ENCODE assay signal across 40 cellular contexts in genomic region chr10:94760586-94761178, GRCh38. TPM values are rescaled to one million over a fixed set of nuclear protein-coding genes. Genes with fewer than 3 reads are reported as not detected.
"Had no signal": no experiment of that assay in that cellular context is flagged by ENCODE, and none has a peak within 500 bp of the region (broad histone marks: within the 10 kb centered on the region; RNA-seq: fewer than 3 reads in every experiment).

No MANE protein-coding gene starts in this region.

- H3K36me3 Mint-ChIP-seq: activated CD4-positive, alpha-beta memory T cell treated with anti-CD3 and anti-CD28 coated beads for 36 hours; activated naive CD4-positive, alpha-beta T cell treated with anti-CD3 and anti-CD28 coated beads, Interleukin-2, amount 10 ng/mL, durations not matched to agents 7 days and 5 days; activated naive CD4-positive, alpha-beta T cell treated with anti-CD3 and anti-CD28 coated beads, Interleukin-2, amount 50 U/mL, for 24 hours; activated naive CD8-positive, alpha-beta T cell; activated naive CD8-positive, alpha-beta T cell treated with anti-CD3 and anti-CD28 coated beads, Interleukin-2, amount 10 ng/mL, durations not matched to agents 7 days and 5 days had no signal

- H3K9me3 Mint-ChIP-seq: activated CD4-positive, alpha-beta memory T cell treated with anti-CD3 and anti-CD28 coated beads for 36 hours; activated T-cell treated with anti-CD3 and anti-CD28 coated beads, Interleukin-2, amount 50 U/mL, for 4 hours; activated T-helper 17 cell treated with anti-CD3 and anti-CD28 coated beads, Interleukin-2, amount 50 U/mL, for 72 hours; T-helper 2 cell treated with Interferon-gamma antibody and Interleukin-4, amounts not matched to agents 5 μg/mL and 100 μg/mL, for 36 hours had no signal

- H3K4me3 ChIP-seq: body of pancreas, breast epithelium had no signal

- H3K27me3 ChIP-seq: body of pancreas, brain microvascular endothelial cell, breast epithelium had no signal

- H3K4me3 Mint-ChIP-seq: activated B cell treated with CpG ODN at 0.5 μM for 24 hours; activated CD4-positive, alpha-beta memory T cell treated with anti-CD3 and anti-CD28 coated beads for 36 hours; activated CD4-positive, alpha-beta T cell treated with anti-CD3 and anti-CD28 coated beads, Interleukin-2, amount 10 ng/mL, durations not matched to agents 24 days and 14 days; activated CD8-positive, alpha-beta T cell treated with anti-CD3 and anti-CD28 coated beads for 36 hours; activated naive CD4-positive, alpha-beta T cell treated with anti-CD3 and anti-CD28 coated beads, Interleukin-2, amount 10 ng/mL, durations not matched to agents 7 days and 5 days; activated naive CD4-positive, alpha-beta T cell treated with anti-CD3 and anti-CD28 coated beads, Interleukin-2, amount 50 U/mL, for 24 hours; activated naive CD8-positive, alpha-beta T cell; activated naive CD8-positive, alpha-beta T cell treated with anti-CD3 and anti-CD28 coated beads, Interleukin-2, amount 10 ng/mL, durations not matched to agents 7 days and 5 days; activated naive CD8-positive, alpha-beta T cell treated with anti-CD3 and anti-CD28 coated beads, Interleukin-2, amount 50 U/mL, for 24 hours; activated T-cell treated with anti-CD3 and anti-CD28 coated beads, Interleukin-2, amount 50 U/mL, for 4 hours; activated T-cell treated with anti-CD3 and anti-CD28 coated beads, Interleukin-2, amount 50 U/mL, for 72 hours; activated T-helper 1 cell treated with anti-CD3 and anti-CD28 coated beads, Interleukin-12 subunit alpha, Interleukin-12 subunit beta, Interleukin-2, Interleukin-4 antibody, amounts not matched to agents 30 ng/mL and 10 ng/mL and 1 ng/mL, durations not matched to agents 14 hours and 24 hours and 36 hours; activated T-helper 17 cell treated with anti-CD3 and anti-CD28 coated beads, Interleukin-2, amount 50 U/mL, for 72 hours; T-helper 1 cell treated with Interleukin-12 subunit alpha and Interleukin-12 subunit beta and Interleukin-4 antibody, amounts not matched to agents 30 μg/mL and 1 μg/mL, for 36 hours; T-helper 2 cell treated with Interferon-gamma antibody and Interleukin-4, amounts not matched to agents 5 μg/mL and 100 μg/mL, for 36 hours had no signal

- H3K4me1 Mint-ChIP-seq: activated B cell treated with CpG ODN at 0.5 μM for 24 hours; activated CD4-positive, alpha-beta T cell treated with anti-CD3 and anti-CD28 coated beads, Interleukin-2, amount 10 ng/mL, durations not matched to agents 24 days and 14 days; activated naive CD4-positive, alpha-beta T cell treated with anti-CD3 and anti-CD28 coated beads, Interleukin-2, amount 10 ng/mL, durations not matched to agents 7 days and 5 days; activated naive CD4-positive, alpha-beta T cell treated with anti-CD3 and anti-CD28 coated beads, Interleukin-2, amount 50 U/mL, for 24 hours; activated naive CD8-positive, alpha-beta T cell treated with anti-CD3 and anti-CD28 coated beads, Interleukin-2, amount 10 ng/mL, durations not matched to agents 7 days and 5 days; activated naive CD8-positive, alpha-beta T cell treated with anti-CD3 and anti-CD28 coated beads, Interleukin-2, amount 50 U/mL, for 24 hours; activated T-helper 17 cell treated with anti-CD3 and anti-CD28 coated beads, Interleukin-2, amount 50 U/mL, for 72 hours had no signal

- H3K27ac Mint-ChIP-seq: activated B cell treated with CpG ODN at 0.5 μM for 24 hours; activated CD4-positive, alpha-beta memory T cell treated with anti-CD3 and anti-CD28 coated beads for 36 hours; activated CD4-positive, alpha-beta T cell treated with anti-CD3 and anti-CD28 coated beads, Interleukin-2, amount 10 ng/mL, durations not matched to agents 24 days and 14 days; activated CD8-positive, alpha-beta T cell treated with anti-CD3 and anti-CD28 coated beads for 36 hours; activated naive CD4-positive, alpha-beta T cell treated with anti-CD3 and anti-CD28 coated beads, Interleukin-2, amount 10 ng/mL, durations not matched to agents 7 days and 5 days; activated naive CD4-positive, alpha-beta T cell treated with anti-CD3 and anti-CD28 coated beads, Interleukin-2, amount 50 U/mL, for 24 hours; activated naive CD8-positive, alpha-beta T cell; activated naive CD8-positive, alpha-beta T cell treated with anti-CD3 and anti-CD28 coated beads, Interleukin-2, amount 10 ng/mL, durations not matched to agents 7 days and 5 days; activated naive CD8-positive, alpha-beta T cell treated with anti-CD3 and anti-CD28 coated beads, Interleukin-2, amount 50 U/mL, for 24 hours; activated T-cell treated with anti-CD3 and anti-CD28 coated beads, Interleukin-2, amount 50 U/mL, for 72 hours; activated T-helper 1 cell treated with anti-CD3 and anti-CD28 coated beads, Interleukin-12 subunit alpha, Interleukin-12 subunit beta, Interleukin-2, Interleukin-4 antibody, amounts not matched to agents 30 ng/mL and 10 ng/mL and 1 ng/mL, durations not matched to agents 14 hours and 24 hours and 36 hours; activated T-helper 17 cell treated with anti-CD3 and anti-CD28 coated beads, Interleukin-2, amount 50 U/mL, for 72 hours; T-helper 1 cell treated with Interleukin-12 subunit alpha and Interleukin-12 subunit beta and Interleukin-4 antibody, amounts not matched to agents 30 μg/mL and 1 μg/mL, for 36 hours; T-helper 2 cell treated with Interferon-gamma antibody and Interleukin-4, amounts not matched to agents 5 μg/mL and 100 μg/mL, for 36 hours had no signal

- ATAC-seq: activated CD8-positive, alpha-beta T cell treated with anti-CD3 and anti-CD28 coated beads for 36 hours; activated naive CD8-positive, alpha-beta T cell treated with anti-CD3 and anti-CD28 coated beads, Interleukin-2, amount 50 U/mL, for 24 hours; activated T-cell treated with anti-CD3 and anti-CD28 coated beads, Interleukin-2, amount 50 U/mL, for 4 hours; activated T-cell treated with anti-CD3 and anti-CD28 coated beads, Interleukin-2, amount 50 U/mL, for 72 hours; activated T-helper 17 cell treated with anti-CD3 and anti-CD28 coated beads, Interleukin-2, amount 50 U/mL, for 72 hours; body of pancreas had no signal

- FAIRE-seq: astrocyte, TTC549 had no signal

- H3K27me3 Mint-ChIP-seq: activated B cell treated with CpG ODN at 0.5 μM for 24 hours; activated CD4-positive, alpha-beta memory T cell treated with anti-CD3 and anti-CD28 coated beads for 36 hours; activated CD4-positive, alpha-beta T cell treated with anti-CD3 and anti-CD28 coated beads, Interleukin-2, amount 10 ng/mL, durations not matched to agents 24 days and 14 days; activated CD8-positive, alpha-beta T cell treated with anti-CD3 and anti-CD28 coated beads for 36 hours; activated naive CD4-positive, alpha-beta T cell treated with anti-CD3 and anti-CD28 coated beads, Interleukin-2, amount 10 ng/mL, durations not matched to agents 7 days and 5 days; activated naive CD4-positive, alpha-beta T cell treated with anti-CD3 and anti-CD28 coated beads, Interleukin-2, amount 50 U/mL, for 24 hours; activated naive CD8-positive, alpha-beta T cell; activated naive CD8-positive, alpha-beta T cell treated with anti-CD3 and anti-CD28 coated beads, Interleukin-2, amount 10 ng/mL, durations not matched to agents 7 days and 5 days; activated naive CD8-positive, alpha-beta T cell treated with anti-CD3 and anti-CD28 coated beads, Interleukin-2, amount 50 U/mL, for 24 hours; activated T-helper 17 cell treated with anti-CD3 and anti-CD28 coated beads, Interleukin-2, amount 50 U/mL, for 72 hours had no signal

- H3K36me3 ChIP-seq: brain microvascular endothelial cell, breast epithelium had no signal

- H3K9me3 ChIP-seq: body of pancreas, breast epithelium had no signal

- H3K27ac ChIP-seq: body of pancreas, brain microvascular endothelial cell, breast epithelium, VCaP had no signal

- DNase-seq: activated B cell treated with CpG ODN at 0.5 μM for 24 hours; activated CD4-positive, alpha-beta memory T cell treated with anti-CD3 and anti-CD28 coated beads for 36 hours; activated CD4-positive, alpha-beta T cell treated with anti-CD3 and anti-CD28 coated beads for 4 hours; activated CD4-positive, alpha-beta T cell treated with anti-CD3 and anti-CD28 coated beads, Interleukin-2, amount 10 ng/mL, durations not matched to agents 24 days and 14 days; activated CD4-positive, alpha-beta T cell treated with anti-CD3 and anti-CD28 coated beads, Interleukin-2, amount 50 U/mL, for 1 hour; activated CD4-positive, alpha-beta T cell treated with anti-CD3 and anti-CD28 coated beads, Interleukin-2, amount 50 U/mL, for 4 hours; activated CD4-positive, CD25-positive, alpha-beta regulatory T cell treated with anti-CD3 and anti-CD28 coated beads, Interleukin-2, amount 50 U/mL, for 72 hours; activated CD8-positive, alpha-beta memory T cell treated with anti-CD3 and anti-CD28 coated beads, Interleukin-2, amount 50 U/mL, for 4 hours; activated CD8-positive, alpha-beta T cell treated with anti-CD3 and anti-CD28 coated beads for 36 hours; activated effector memory CD4-positive, alpha-beta T cell treated with anti-CD3 and anti-CD28 coated beads, Interleukin-2, amount 50 U/mL, for 16 hours; activated gamma-delta T cell treated with Interleukin-2 at 50 U/mL for 16 hours; activated naive CD4-positive, alpha-beta T cell treated with anti-CD3 and anti-CD28 coated beads, Interleukin-2, amount 10 ng/mL, durations not matched to agents 7 days and 5 days; activated naive CD4-positive, alpha-beta T cell treated with Interleukin-2 at 50 U/mL for 16 hours; activated naive CD8-positive, alpha-beta T cell treated with anti-CD3 and anti-CD28 coated beads, Interleukin-2, amount 10 ng/mL, durations not matched to agents 7 days and 5 days; activated naive CD8-positive, alpha-beta T cell treated with anti-CD3 and anti-CD28 coated beads, Interleukin-2, amount 50 U/mL, for 24 hours; activated T-cell treated with anti-CD3 and anti-CD28 coated beads for 4 hours; activated T-cell treated with anti-CD3 and anti-CD28 coated beads, Interleukin-2, amount 50 U/mL, for 1 hour; activated T-cell treated with anti-CD3 and anti-CD28 coated beads, Interleukin-2, amount 50 U/mL, for 4 hours; activated T-cell treated with anti-CD3 and anti-CD28 coated beads, Interleukin-2, amount 50 U/mL, for 72 hours; aorta; body of pancreas; brain microvascular endothelial cell; central memory CD4-positive, alpha-beta T cell; SW 1271; T-helper 1 cell; T-helper 2 cell; T-helper 9 cell had no signal

- H3K4me1 ChIP-seq: body of pancreas, breast epithelium had no signal

RNA-seq across cellular contexts. Expression of gene CYP2C19, which starts 1.8 kb away (rescaled TPM):
- total RNA-seq: activated B cell treated with CpG ODN at 0.5 μM for 24 hours; activated CD8-positive, alpha-beta memory T cell treated with anti-CD3 and anti-CD28 coated beads for 36 hours; activated CD8-positive, alpha-beta T cell treated with anti-CD3 and anti-CD28 coated beads for 36 hours; activated naive CD8-positive, alpha-beta T cell treated with anti-CD3 and anti-CD28 coated beads, Interleukin-2, amount 10 ng/mL, durations not matched to agents 7 days and 5 days; activated T-helper 1 cell treated with anti-CD3 and anti-CD28 coated beads, Interleukin-12 subunit alpha, Interleukin-12 subunit beta, Interleukin-2, Interleukin-4 antibody, amounts not matched to agents 30 ng/mL and 10 ng/mL and 1 ng/mL, durations not matched to agents 14 hours and 24 hours and 36 hours; aorta; astrocyte; cardiac septum had no signal
- polyA plus RNA-seq: adipose tissue had no signal
